Comparison of ENCODE assay signal across 17 cellular contexts in genomic region chr5:72474117-72474915, GRCh38. TPM values are rescaled to one million over a fixed set of nuclear protein-coding genes. Genes with fewer than 3 reads are reported as not detected.
"Had no signal": no experiment of that assay in that cellular context is flagged by ENCODE, and none has a peak within 500 bp of the region (broad histone marks: within the 10 kb centered on the region; RNA-seq: fewer than 3 reads in every experiment).

No MANE protein-coding gene starts in this region.

- H3K27ac Mint-ChIP-seq: activated T-helper 2 cell treated with anti-CD3 and anti-CD28 coated beads, Interferon-gamma antibody, Interleukin-2, Interleukin-4, amounts not matched to agents 10 μg/mL and 5 μg/mL and 100 μg/mL, durations not matched to agents 14 hours and 24 hours and 36 hours; memory B cell; natural killer cell treated with Interleukin-12 subunit alpha and Interleukin-12 subunit beta and Interleukin-15 and Interleukin-18, amount 100 ng/mL, for 72 hours had no signal

- FAIRE-seq: endometrium had no signal

- H3K4me3 Mint-ChIP-seq: memory B cell; natural killer cell treated with Interleukin-12 subunit alpha and Interleukin-12 subunit beta and Interleukin-15 and Interleukin-18, amount 100 ng/mL, for 72 hours had no signal

- H3K9me3 ChIP-seq: adrenal gland, esophagus muscularis mucosa, heart left ventricle, tibial nerve had no signal

- H3K36me3 ChIP-seq: adrenal gland, esophagus muscularis mucosa, heart left ventricle, tibial nerve had no signal

- H3K27ac ChIP-seq: adrenal gland, dorsolateral prefrontal cortex, esophagus muscularis mucosa, parathyroid adenoma, tibial nerve had no signal

- ATAC-seq: activated CD4-positive, CD25-positive, alpha-beta regulatory T cell treated with anti-CD3 and anti-CD28 coated beads, Interleukin-2, amount 50 U/mL, for 24 hours; heart left ventricle; left lobe of liver had no signal

- DNase-seq: activated naive CD4-positive, alpha-beta T cell treated with anti-CD3 and anti-CD28 coated beads, Interleukin-2, amount 50 U/mL, for 16 hours; adrenal gland; dorsolateral prefrontal cortex; foreskin melanocyte; heart left ventricle; islet precursor cell; SW 1271 had no signal

- H3K9me3 Mint-ChIP-seq: activated T-helper 2 cell treated with anti-CD3 and anti-CD28 coated beads, Interferon-gamma antibody, Interleukin-2, Interleukin-4, amounts not matched to agents 10 μg/mL and 5 μg/mL and 100 μg/mL, durations not matched to agents 14 hours and 24 hours and 36 hours; memory B cell; natural killer cell treated with Interleukin-12 subunit alpha and Interleukin-12 subunit beta and Interleukin-15 and Interleukin-18, amount 100 ng/mL, for 72 hours had no signal

- H3K4me3 ChIP-seq: adrenal gland, dorsolateral prefrontal cortex, esophagus muscularis mucosa, heart left ventricle, skin epidermis, tibial nerve had no signal

- H2AFZ ChIP-seq: parathyroid adenoma had no signal

- H3K79me2 ChIP-seq: parathyroid adenoma had no signal

- H3K9ac ChIP-seq: parathyroid adenoma had no signal

- H3K36me3 Mint-ChIP-seq: memory B cell; natural killer cell treated with Interleukin-12 subunit alpha and Interleukin-12 subunit beta and Interleukin-15 and Interleukin-18, amount 100 ng/mL, for 72 hours had no signal

- H3K27me3 ChIP-seq: adrenal gland, dorsolateral prefrontal cortex, esophagus muscularis mucosa, heart left ventricle, tibial nerve had no signal

- H3K4me1 ChIP-seq: parathyroid adenoma had no signal

RNA-seq across cellular contexts. Expression of gene ZNF366, which starts 32.9 kb away (rescaled TPM):
- total RNA-seq: activated T-helper 2 cell treated with anti-CD3 and anti-CD28 coated beads, Interferon-gamma antibody, Interleukin-2, Interleukin-4, amounts not matched to agents 10 μg/mL and 5 μg/mL and 100 μg/mL, durations not matched to agents 14 hours and 24 hours and 36 hours; natural killer cell treated with Interleukin-12 subunit alpha and Interleukin-12 subunit beta and Interleukin-15 and Interleukin-18, amount 100 ng/mL, for 72 hours had no signal
